ENCODE assay signal across 1 cellular context in genomic region chr2:222167762-222168161, GRCh38.
TF ChIP-seq lines count a peak whose summit lies in the region.

No MANE protein-coding gene starts in this region.

TF ChIP-seq in HepG2, 621 proteins besides CTCF, POLR2A, EP300 and RAD21:
- TF ChIP-seq SIN3A (IDR thresholded peaks at IDR 0.05; ENCODE audit: borderline replicate concordance, low read depth, low read length), result no peak
- TF ChIP-seq ZNF44 (CRISPR knock-in tag; IDR thresholded peaks at IDR 0.05), result no peak
- TF ChIP-seq, protein P1, sequence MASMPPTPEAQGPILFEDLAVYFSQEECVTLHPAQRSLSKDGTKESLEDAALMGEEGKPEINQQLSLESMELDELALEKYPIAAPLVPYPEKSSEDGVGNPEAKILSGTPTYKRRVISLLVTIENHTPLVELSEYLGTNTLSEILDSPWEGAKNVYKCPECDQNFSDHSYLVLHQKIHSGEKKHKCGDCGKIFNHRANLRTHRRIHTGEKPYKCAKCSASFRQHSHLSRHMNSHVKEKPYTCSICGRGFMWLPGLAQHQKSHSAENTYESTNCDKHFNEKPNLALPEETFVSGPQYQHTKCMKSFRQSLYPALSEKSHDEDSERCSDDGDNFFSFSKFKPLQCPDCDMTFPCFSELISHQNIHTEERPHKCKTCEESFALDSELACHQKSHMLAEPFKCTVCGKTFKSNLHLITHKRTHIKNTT (CRISPR knock-in tag; IDR thresholded peaks at IDR 0.05), result no peak
